In the genomic region with DNA sequence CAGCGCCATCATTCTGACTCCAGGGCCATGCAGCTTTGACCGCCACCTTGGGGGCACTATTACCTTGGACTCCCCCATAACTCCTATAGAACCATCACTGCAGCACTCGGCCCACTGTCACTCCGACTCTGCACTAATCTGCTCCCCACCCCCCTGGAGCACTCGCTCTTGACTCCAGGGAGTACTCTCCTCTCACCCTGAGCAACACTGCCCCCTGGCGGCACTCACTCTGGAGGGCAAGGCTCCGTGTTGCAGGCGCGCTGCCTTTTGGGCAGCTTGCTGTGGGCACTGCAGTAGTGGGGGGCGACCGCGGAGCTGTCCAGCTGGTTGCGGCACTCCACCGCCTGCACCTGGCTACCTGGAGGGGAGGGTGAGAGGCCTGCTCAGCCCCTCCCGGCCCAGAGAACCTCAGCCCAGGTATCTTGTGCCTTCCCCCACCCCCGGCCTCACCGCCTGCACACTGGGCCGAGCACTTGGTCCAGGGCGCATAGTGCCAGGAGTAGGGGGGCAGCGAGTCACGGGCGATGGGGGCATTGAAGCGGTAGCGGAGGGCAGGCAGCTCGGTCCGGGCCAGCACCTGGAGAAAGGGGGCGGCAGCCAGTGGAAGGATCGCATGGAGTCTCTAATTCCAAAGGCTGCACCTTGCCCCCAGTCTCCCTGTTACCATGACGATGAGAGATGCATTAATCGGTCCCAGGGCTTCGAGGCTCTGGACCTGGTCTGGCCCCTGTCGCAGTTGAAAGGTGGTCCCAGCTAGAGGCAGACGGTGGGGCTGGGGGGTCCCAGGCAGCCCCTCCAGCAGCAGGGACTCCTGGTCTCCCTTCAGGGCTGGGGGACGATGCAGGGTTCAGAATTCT, we compare ENCODE assay signal across 8 cellular contexts. TPM values are rescaled to one million over a fixed set of nuclear protein-coding genes. Genes with fewer than 3 reads are reported as not detected.
DNase-seq lines count a peak whose midpoint lies in the region; ATAC-seq and TF ChIP-seq lines count a peak whose summit lies in the region.

No MANE protein-coding gene starts in this region.

- H2AFZ ChIP-seq in IMR-90 (replicated peaks; ENCODE audit: low read length, poor library complexity) (no peak overlapping the region), neural cell (ENCODE audit: low read depth, low read length) (no peak overlapping the region)

- dilution Hi-C loops in IMR-90 (cut with HindIII; ENCODE audit: low sequenced_read_pairs, unreplicated experiment): no loop called here

- H3K27ac ChIP-seq in IMR-90 (ENCODE audit: insufficient read depth, low read length): no peak overlapping the region
- no peak overlapping the region for H3K27ac ChIP-seq in dorsolateral prefrontal cortex
- H3K27ac ChIP-seq in neural cell (ENCODE audit: low read length): no peak overlapping the region

- no peak overlapping the region for H4K5ac ChIP-seq in IMR-90 (ENCODE audit: low read depth, low read length)

- H4K20me1 ChIP-seq in IMR-90 (ENCODE audit: insufficient read depth, low read length): no peaks in the 10 kb centered on the region
- H4K20me1 ChIP-seq in neural cell (ENCODE audit: insufficient read depth): no peaks in the 10 kb centered on the region

- H3K14ac ChIP-seq in IMR-90 (replicated peaks; ENCODE audit: low read depth, low read length): no peak overlapping the region

- H3F3A ChIP-seq in neural cell (ENCODE audit: insufficient read depth, low read length, poor library complexity, severe bottlenecking): no peaks in the 10 kb centered on the region

- H3K4me2 ChIP-seq in IMR-90 (ENCODE audit: low read depth, low read length) (no peak overlapping the region), neural cell (ENCODE audit: low read length) (no peak overlapping the region)

- TF ChIP-seq CTCF in IMR-90 (conservative IDR thresholded peaks at IDR 0.05; ENCODE audit: low read depth, low read length) (peak; percentile 48), activated B cell treated with CpG ODN at 0.5 μM for 24 hours (IDR thresholded peaks at IDR 0.05) (no peak), dorsolateral prefrontal cortex (IDR thresholded peaks at IDR 0.05 in 54 of 56, conservative IDR thresholded peaks at IDR 0.05 in 2 of 56; ENCODE audit: low read depth in 1 of 56, partially characterized antibody in 56 of 56) (peak in 50 of 56 donors; percentile 8 to 60 (median 41)), neural cell (IDR thresholded peaks at IDR 0.05; ENCODE audit: poor library complexity, severe bottlenecking) (peak; percentile 31)

- DNase-seq in COLO829 (ENCODE audit: low spot score): peak; percentile 50
- DNase-seq in IMR-90: no peak
- no peak for DNase-seq in activated B cell treated with CpG ODN at 0.5 μM for 24 hours
- peak in 1 of 10 donors; percentile 13 for DNase-seq in dorsolateral prefrontal cortex
- DNase-seq in occipital lobe (lab: John Stamatoyannopoulos, UW): no peak

- H3K9me3 ChIP-seq in IMR-90 (ENCODE audit: control insufficient read depth, insufficient read depth, low read length): no peaks in the 10 kb centered on the region
- H3K9me3 ChIP-seq in neural cell (ENCODE audit: low read length): no peaks in the 10 kb centered on the region

- TF ChIP-seq RAD21 in IMR-90 (IDR thresholded peaks at IDR 0.05; ENCODE audit: low read length): peak; percentile 41
- no peak for TF ChIP-seq RAD21 in neural cell (conservative IDR thresholded peaks at IDR 0.05)

- no peak overlapping the region for H3K18ac ChIP-seq in IMR-90 (ENCODE audit: low read depth, low read length)

- no peak for TF ChIP-seq POLR2A in IMR-90 (IDR thresholded peaks at IDR 0.05; ENCODE audit: low read depth, low read length)

- no peak overlapping the region for H2AK9ac ChIP-seq in IMR-90 (replicated peaks; ENCODE audit: low read depth, low read length, poor library complexity)

- peaks cover 7% of the 10 kb centered on the region; the same call in 1 of the 2 replicates for H3K36me3 ChIP-seq in IMR-90 (ENCODE audit: control insufficient read depth, insufficient read depth, low read length)
- no peaks in the 10 kb centered on the region for H3K36me3 ChIP-seq in neural cell (ENCODE audit: insufficient read depth, low read length)

- no peak overlapping the region for H2BK20ac ChIP-seq in IMR-90 (ENCODE audit: low read depth, low read length)

- no peak overlapping the region for H3K27ac Mint-ChIP-seq in activated B cell treated with CpG ODN at 0.5 μM for 24 hours

- H3K4me1 Mint-ChIP-seq in activated B cell treated with CpG ODN at 0.5 μM for 24 hours: no peaks in the 10 kb centered on the region

- no peak overlapping the region for H4K8ac ChIP-seq in IMR-90 (ENCODE audit: low read depth in 2 of 2, low read length in 2 of 2)

- no peaks in the 10 kb centered on the region for H3K36me3 Mint-ChIP-seq in activated B cell treated with CpG ODN at 0.5 μM for 24 hours (ENCODE audit: low read depth)

- no peaks in the 10 kb centered on the region for H3K9me1 ChIP-seq in IMR-90 (ENCODE audit: insufficient read depth, low read length)

- H3K4me1 ChIP-seq in IMR-90 (ENCODE audit: control insufficient read depth, insufficient read depth, low read length): no peaks in the 10 kb centered on the region; the same call in 1 of the 2 replicates

- WGBS in IMR-90 (ENCODE audit: extremely low coverage in 2 of 2, insufficient read length in 1 of 2), 2 experiments: 85% methylated on average over 18 of the region's 34 CpGs; no CpG with 5 or more reads in 1 of the 2 experiments

- H2BK5ac ChIP-seq in IMR-90 (ENCODE audit: low read depth, low read length, poor library complexity, severe bottlenecking): no peak overlapping the region

- H2BK120ac ChIP-seq in IMR-90 (ENCODE audit: low read depth, low read length): no peak overlapping the region

- no peak overlapping the region for H3K56ac ChIP-seq in IMR-90 (ENCODE audit: extremely low read depth, insufficient read depth, low read length)

- H3K9me2 ChIP-seq in neural cell (ENCODE audit: insufficient read depth, low read length): no peaks in the 10 kb centered on the region

- CTCF ChIA-PET in IMR-90 (lab: Yijun Ruan, JAX): interaction anchor here (0.5 to 0.7 kb wide), 3 partner anchors 13 to 60 kb away, joined by 3 to 4 read pairs (median 3); no protein-coding TSS in a partner anchor
- CTCF ChIA-PET in activated B cell treated with CpG ODN at 0.5 μM for 24 hours (lab: Charles Lee): interaction anchor here (0.9 kb wide), 1 partner anchor 233 kb away, joined by 3 read pairs; no protein-coding TSS in a partner anchor

- POLR2A ChIA-PET in IMR-90 (lab: Charles Lee; ENCODE audit: unreplicated experiment) (no interaction called here), activated B cell treated with CpG ODN at 0.5 μM for 24 hours (lab: Charles Lee) (interaction anchor here (0.6 kb wide), 1 partner anchor 175 kb away, joined by 7 read pairs; no protein-coding TSS in a partner anchor)

- H3K27me3 ChIP-seq in IMR-90 (ENCODE audit: control insufficient read depth, insufficient read depth, low read length) (peaks cover 2% of the 10 kb centered on the region; the same call in 1 of the 2 replicates), dorsolateral prefrontal cortex (no peaks in the 10 kb centered on the region), neural cell (ENCODE audit: insufficient read depth, low read depth, low read length) (no peaks in the 10 kb centered on the region)

- H2BK15ac ChIP-seq in IMR-90 (ENCODE audit: low read depth, low read length): no peak overlapping the region

- peak overlapping the region; percentile 6 for H3K4me3 Mint-ChIP-seq in activated B cell treated with CpG ODN at 0.5 μM for 24 hours

- TF ChIP-seq EP300 in neural cell (conservative IDR thresholded peaks at IDR 0.05; ENCODE audit: poor library complexity, severe bottlenecking): no peak

- no peak overlapping the region for H4K91ac ChIP-seq in IMR-90 (ENCODE audit: insufficient read depth, low read depth, low read length)

- peaks cover 2% of the 10 kb centered on the region for H3K27me3 Mint-ChIP-seq in activated B cell treated with CpG ODN at 0.5 μM for 24 hours

- no peaks in the 10 kb centered on the region for H3K79me2 ChIP-seq in neural cell (replicated peaks; ENCODE audit: insufficient read depth, low read length)

- H3K4ac ChIP-seq in IMR-90 (ENCODE audit: low read depth, low read length): no peak overlapping the region

- no peak overlapping the region for H3K9ac ChIP-seq in IMR-90 (ENCODE audit: low read depth, low read length)
- H3K9ac ChIP-seq in neural cell (ENCODE audit: low read length): no peak overlapping the region

- peak; percentile 34; the same call in 1 of the 2 replicates for ATAC-seq in IMR-90 (ENCODE audit: low read depth)
- no peak for ATAC-seq in activated B cell treated with CpG ODN at 0.5 μM for 24 hours (ENCODE audit: low read depth)
- no peak for ATAC-seq in GM19023 (IDR thresholded peaks at IDR 0.05; ENCODE audit: unreplicated experiment)
- no peak for ATAC-seq in GM18511 (IDR thresholded peaks at IDR 0.05; ENCODE audit: unreplicated experiment)

- H3K23ac ChIP-seq in IMR-90 (ENCODE audit: low read depth, low read length): no peak overlapping the region

- intact Hi-C loops in IMR-90 (cut with micrococcal nuclease) (loop anchor here (10.0 kb wide), 1 partner anchor 321 kb away; no protein-coding TSS in a partner anchor), activated B cell treated with CpG ODN at 0.5 μM for 24 hours (cut with micrococcal nuclease) (no loop called here), dorsolateral prefrontal cortex (cut with DNase I) (no loop called here)

- in situ Hi-C loops in IMR-90 (cut with MboI; ENCODE audit: low sequenced_read_pairs): no loop called here

- H3K79me1 ChIP-seq in IMR-90 (ENCODE audit: low read depth in 1 of 2, low read length in 2 of 2): no peaks in the 10 kb centered on the region

- BruUV-seq in IMR-90 (replicated peaks; lab: Mats Ljungman, UMichigan): no TSS peak

- H2AK5ac ChIP-seq in IMR-90 (ENCODE audit: low read depth, low read length): no peak overlapping the region; the same call in 1 of the 2 replicates

- H3K9me3 Mint-ChIP-seq in activated B cell treated with CpG ODN at 0.5 μM for 24 hours: no peaks in the 10 kb centered on the region

- H3K4me3 ChIP-seq in IMR-90 (ENCODE audit: insufficient read depth, low read depth, low read length): no peak overlapping the region
- no peak overlapping the region for H3K4me3 ChIP-seq in dorsolateral prefrontal cortex
- no peak overlapping the region for H3K4me3 ChIP-seq in neural cell (ENCODE audit: low read length)

RNA-seq across cellular contexts. Expression of gene MYO1F, which starts 8.9 kb away (rescaled TPM):
- total RNA-seq in IMR-90 (2012; rRNA removed) (under 0.01 and 0.18 TPM in 2 replicates), activated B cell treated with CpG ODN at 0.5 μM for 24 hours (57.4 and 63.8 TPM in 2 replicates), dorsolateral prefrontal cortex (10 to 100 TPM in 83 of 120 experiments, 1 to 10 TPM in 37; 3.6 to 34.3 (median 13.5) TPM), occipital lobe (1.7 TPM)
- polyA plus RNA-seq in IMR-90 (2012; rRNA removed) (0.14 TPM in 2 replicates), neural cell (0.40 TPM in 2 replicates)
- polyA plus RNA-seq in IMR-90 (2012; cell fraction: cytosol; rRNA removed): 0.19 and 0.21 TPM in 2 replicates
- 0.32 and 0.54 TPM in 2 replicates for polyA plus RNA-seq in IMR-90 (2012; cell fraction: nucleus; rRNA removed; ENCODE audit: low replicate concordance)
- polyA minus RNA-seq in neural cell: 1.5 TPM in 1 of 2 replicates, not detected in the other

RNA-seq across cellular contexts. Expression of gene ADAMTS10, which starts 24.4 kb away (rescaled TPM):
- total RNA-seq in IMR-90 (2012; rRNA removed): 2.8 and 3.4 TPM in 2 replicates
- 11.5 and 15.1 TPM in 2 replicates for polyA plus RNA-seq in IMR-90 (2012; rRNA removed)
- 5.2 and 8.3 TPM in 2 replicates for polyA plus RNA-seq in IMR-90 (2012; cell fraction: cytosol; rRNA removed)
- 168 and 325 TPM in 2 replicates for polyA plus RNA-seq in IMR-90 (2012; cell fraction: nucleus; rRNA removed; ENCODE audit: low replicate concordance)
- 0.17 and 0.33 TPM in 2 replicates for total RNA-seq in activated B cell treated with CpG ODN at 0.5 μM for 24 hours
- total RNA-seq in dorsolateral prefrontal cortex: 100 to 1,000 TPM in 8 of 120 experiments, 10 to 100 TPM in 112; 27.8 to 126 (median 69.0) TPM
- polyA plus RNA-seq in neural cell: 99.4 and 143 TPM in 2 replicates
- polyA minus RNA-seq in neural cell: 77.4 and 80.6 TPM in 2 replicates
- 46.0 TPM for total RNA-seq in occipital lobe

RNA-seq across cellular contexts. Expression of gene NFILZ, which starts 44.3 kb away (rescaled TPM):
- total RNA-seq in IMR-90 (2012; rRNA removed): not detected in 2 replicates
- polyA plus RNA-seq in IMR-90 (2012; rRNA removed): not detected in 2 replicates
- not detected in 2 replicates for polyA plus RNA-seq in IMR-90 (2012; cell fraction: cytosol; rRNA removed)
- not detected in 2 replicates for polyA plus RNA-seq in IMR-90 (2012; cell fraction: nucleus; rRNA removed; ENCODE audit: low replicate concordance)
- not detected in 2 replicates for total RNA-seq in activated B cell treated with CpG ODN at 0.5 μM for 24 hours
- total RNA-seq in dorsolateral prefrontal cortex: not detected
- not detected in 2 replicates for polyA plus RNA-seq in neural cell
- not detected in 2 replicates for polyA minus RNA-seq in neural cell
- not detected for total RNA-seq in occipital lobe
